34 cellular contexts compared by ENCODE assay signal in the genomic region with DNA sequence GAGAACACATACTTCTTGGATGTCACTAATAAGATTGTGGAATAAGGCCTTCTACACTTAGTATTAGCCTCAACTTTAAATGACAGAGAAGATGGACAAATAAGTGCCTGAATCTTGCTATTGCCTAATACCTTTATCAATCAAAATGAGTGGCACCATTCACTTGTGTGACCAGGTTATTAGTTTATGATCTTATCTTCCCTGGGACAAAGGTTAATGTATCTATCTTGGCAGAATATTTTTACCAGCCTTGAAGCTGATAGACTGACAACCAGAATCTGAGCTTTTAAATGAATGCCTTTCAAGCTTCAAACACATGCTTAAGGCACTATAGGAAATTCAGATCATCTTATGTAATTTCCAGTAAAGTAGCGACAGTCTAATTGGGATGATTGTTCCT.
"Had no signal": no experiment of that assay in that cellular context is flagged by ENCODE, and none has a peak within 500 bp of the region (broad histone marks: within the 10 kb centered on the region; RNA-seq: fewer than 3 reads in every experiment).

No MANE protein-coding gene starts in this region.

- H3K27ac ChIP-seq: KMS-11 had no signal

- H3K9me3 ChIP-seq: MG63 had no signal

- H3K9ac ChIP-seq: KMS-11 had no signal

- DNase-seq: Karpas-422, Kasumi-1, KG1, MG63, MM.1S, MV-4-11, NCI-H1048, NCI-H1092, NCI-H1092 treated with DMSO at 0.1 percent for 48 hours, NCI-H1105, NCI-H1105 treated with DMSO at 0.1 percent for 48 hours, NCI-H1417 treated with DMSO at 0.1 percent for 48 hours, NCI-H1436, NCI-H1436 treated with DMSO at 0.1 percent for 48 hours, NCI-H146, NCI-H1694, NCI-H1694 treated with DMSO at 0.1 percent for 48 hours, NCI-H187, NCI-H187 treated with DMSO at 0.1 percent for 48 hours, NCI-H1930, NCI-H2029, NCI-H2029 treated with DMSO at 0.1 percent for 48 hours, NCI-H2081, NCI-H2081 treated with DMSO at 0.1 percent for 48 hours, NCI-H2107, NCI-H2171, NCI-H2171 treated with DMSO at 0.1 percent for 48 hours, NCI-H2227 treated with DMSO at 0.1 percent for 48 hours, NCI-H226, NCI-H345, NCI-H446, NCI-H446 treated with DMSO at 0.1 percent for 48 hours, NCI-H510A had no signal

- H3K27me3 ChIP-seq: MG63 had no signal

- H3K36me3 ChIP-seq: MG63 had no signal

- H3K4me2 ChIP-seq: KMS-11 had no signal

- H3K4me3 ChIP-seq: MG63 had no signal
